11 cellular contexts compared by ENCODE assay signal in genomic region chr7:138170959-138171703, GRCh38.
DNase-seq lines count a peak whose midpoint lies in the region; ATAC-seq and TF ChIP-seq lines count a peak whose summit lies in the region.
"Had no signal": no experiment of that assay in that cellular context is flagged by ENCODE, and none has a peak within 500 bp of the region (broad histone marks: within the 10 kb centered on the region; RNA-seq: fewer than 3 reads in every experiment).

No MANE protein-coding gene starts in this region.

- DNase-seq in NOMO-1 treated with DMSO at 0.1 percent for 48 hours (lab: John Stamatoyannopoulos, UW; ENCODE audit: unreplicated experiment) (peak; percentile 5), NOMO-1 (lab: John Stamatoyannopoulos, UW; ENCODE audit: unreplicated experiment in 2 of 2) (no peak), neural crest cell (ENCODE audit: low read depth, low spot score) (no peak), sciatic nerve (ENCODE audit: low spot score) (no peak), SW480 (ENCODE audit: low spot score) (no peak)
- no peak for DNase-seq in stimulated activated CD4-positive, alpha-beta T cell treated with anti-CD3 and anti-CD28 coated beads, Interleukin-2, amount 100 ng/mL, for 48 hours
- DNase-seq: GOT3; naive B cell; stimulated activated CD8-positive, alpha-beta memory T cell treated with anti-CD3 and anti-CD28 coated beads, Interleukin-4, amount 100 ng/mL, for 48 hours had no signal

- peaks cover 9% of the 10 kb centered on the region for H3K9me3 Mint-ChIP-seq in neural crest cell

- peak overlapping the region; percentile 95 for H3K27ac Mint-ChIP-seq in neural crest cell (ENCODE audit: unreplicated experiment)
- H3K27ac Mint-ChIP-seq: naive B cell had no signal

- intact Hi-C loops in sciatic nerve (cut with DNase I), result no loop called here

- TF ChIP-seq CTCF in neural crest cell (conservative IDR thresholded peaks at IDR 0.05), result no peak

- H3K4me1 Mint-ChIP-seq in neural crest cell, result peaks cover 59% of the 10 kb centered on the region

- ATAC-seq in HG02571 (IDR thresholded peaks at IDR 0.05; ENCODE audit: unreplicated experiment) (peak; percentile 97), HG03575 (IDR thresholded peaks at IDR 0.05; ENCODE audit: extremely low read depth, insufficient number of reproducible peaks, low FRiP score, unreplicated experiment) (peak; percentile 92), sciatic nerve (no peak)

- peaks cover 13% of the 10 kb centered on the region for H3K36me3 Mint-ChIP-seq in neural crest cell (ENCODE audit: low read depth)

- peak overlapping the region; percentile 55 for H3K4me3 Mint-ChIP-seq in neural crest cell

- H3K27me3 Mint-ChIP-seq in neural crest cell (ENCODE audit: low read depth), result no peaks in the 10 kb centered on the region
